ENCODE assay signal across 17 cellular contexts in genomic region chr20:25304025-25304549, GRCh38. TPM values are rescaled to one million over a fixed set of nuclear protein-coding genes. Genes with fewer than 3 reads are reported as not detected.
A peak's percentile ranks its signal among the peaks of the same experiment; 100 is the strongest.
DNase-seq lines count a peak whose midpoint lies in the region; ATAC-seq, FAIRE-seq and TF ChIP-seq lines count a peak whose summit lies in the region.
"Had no signal": no experiment of that assay in that cellular context is flagged by ENCODE, and none has a peak within 500 bp of the region (broad histone marks: within the 10 kb centered on the region; RNA-seq: fewer than 3 reads in every experiment).

No MANE protein-coding gene starts in this region.

- no peak; the same call in 1 of the 2 replicates for TF ChIP-seq POLR2A in A549 (IDR thresholded peaks at IDR 0.05; ENCODE audit: low read length)

- no peaks in the 10 kb centered on the region for H3K27me3 ChIP-seq in left ventricle myocardium inferior (ENCODE audit: low read depth)
- H3K27me3 ChIP-seq: BE2C had no signal

- no peak for TF ChIP-seq RAD21 in A549 (conservative IDR thresholded peaks at IDR 0.05 in 1 of 2, IDR thresholded peaks at IDR 0.05 in 1 of 2)

- peaks cover 23% of the 10 kb centered on the region for H3K36me3 ChIP-seq in left ventricle myocardium inferior
- no peaks in the 10 kb centered on the region for H3K36me3 ChIP-seq in mucosa of descending colon (ENCODE audit: low read depth)

- H3K9me3 Mint-ChIP-seq in activated CD4-positive, alpha-beta T cell treated with anti-CD3 and anti-CD28 coated beads for 36 hours (ENCODE audit: low read depth) = no peaks in the 10 kb centered on the region
- H3K9me3 Mint-ChIP-seq: CD4-positive, alpha-beta memory T cell; IgD-negative memory B cell had no signal

- WGBS in A549 (ENCODE audit: missing lambda C conversion rate) = 91% methylated on average over 10 of the region's 11 CpGs

- no peaks in the 10 kb centered on the region for H3K9me3 ChIP-seq in left ventricle myocardium inferior (replicated peaks)
- no peaks in the 10 kb centered on the region for H3K9me3 ChIP-seq in A549
- H3K9me3 ChIP-seq in mucosa of descending colon = no peaks in the 10 kb centered on the region
- H3K9me3 ChIP-seq: BE2C had no signal

- no peaks in the 10 kb centered on the region for H3K27me3 Mint-ChIP-seq in activated CD4-positive, alpha-beta T cell treated with anti-CD3 and anti-CD28 coated beads for 36 hours
- H3K27me3 Mint-ChIP-seq: CD4-positive, alpha-beta memory T cell; IgD-negative memory B cell had no signal

- intact Hi-C loops in Right ventricle myocardium inferior (cut with DNase I) = no loop called here
- intact Hi-C loops in left ventricle myocardium inferior (cut with micrococcal nuclease) = loop anchor here (10.0 kb wide), 1 partner anchor 91 kb away; the partner anchor contains the start of gene ABHD12
- intact Hi-C loops in mucosa of descending colon (cut with DNase I, micrococcal nuclease) = loop anchor here in 1 of 2 donors (10.0 kb wide), 1 partner anchor 91 kb away; the partner anchor contains the start of gene ABHD12
- intact Hi-C loops in activated CD4-positive, alpha-beta T cell treated with anti-CD3 and anti-CD28 coated beads for 36 hours (cut with DNase I, micrococcal nuclease) = no loop called here

- peaks cover 5% of the 10 kb centered on the region for H3K4me1 Mint-ChIP-seq in activated CD4-positive, alpha-beta T cell treated with anti-CD3 and anti-CD28 coated beads for 36 hours
- H3K4me1 Mint-ChIP-seq: CD4-positive, alpha-beta memory T cell had no signal

- POLR2A ChIA-PET in A549 (lab: Yijun Ruan, JAX) = no interaction called here
- POLR2A ChIA-PET in RWPE1 (lab: Yijun Ruan, JAX; ENCODE audit: low non-redundant PET) = no interaction called here
- POLR2A ChIA-PET in activated CD4-positive, alpha-beta T cell treated with anti-CD3 and anti-CD28 coated beads for 36 hours (lab: Charles Lee) = no interaction called here

- DNase-seq in Right ventricle myocardium inferior (ENCODE audit: missing footprints) = peak; percentile 43
- no peak for DNase-seq in left ventricle myocardium inferior
- no peak for DNase-seq in A549 (ENCODE audit: low read depth in 1 of 2, low spot score in 1 of 2)
- DNase-seq in RWPE1 (ENCODE audit: low spot score) = no peak
- DNase-seq in mucosa of descending colon = peak in 2 of 3 donors; percentile 15 to 33
- DNase-seq in DMS 273 (lab: John Stamatoyannopoulos, UW; ENCODE audit: unreplicated experiment) = no peak
- no peak for DNase-seq in D721Med (ENCODE audit: insufficient read length, low spot score)
- DNase-seq in activated CD4-positive, alpha-beta T cell treated with anti-CD3 and anti-CD28 coated beads for 36 hours = no peak
- DNase-seq: BE2C; CD4-positive, alpha-beta memory T cell; DND-41; GDM1; GM23248 had no signal

- H3K4me3 Mint-ChIP-seq in activated CD4-positive, alpha-beta T cell treated with anti-CD3 and anti-CD28 coated beads for 36 hours = no peak overlapping the region
- H3K4me3 Mint-ChIP-seq: IgD-negative memory B cell had no signal

- TF ChIP-seq EP300 in A549 (IDR thresholded peaks at IDR 0.05) = no peak

- H3K4me3 ChIP-seq in left ventricle myocardium inferior (no peak overlapping the region), A549 (no peak overlapping the region), mucosa of descending colon (no peak overlapping the region)
- H3K4me3 ChIP-seq: GM23248 had no signal

- no peak overlapping the region for H3K27ac Mint-ChIP-seq in activated CD4-positive, alpha-beta T cell treated with anti-CD3 and anti-CD28 coated beads for 36 hours

- TF ChIP-seq CTCF in left ventricle myocardium inferior (IDR thresholded peaks at IDR 0.05; ENCODE audit: borderline replicate concordance) = no peak
- no peak for TF ChIP-seq CTCF in A549 (IDR thresholded peaks at IDR 0.05)
- TF ChIP-seq CTCF in RWPE1 (conservative IDR thresholded peaks at IDR 0.05; ENCODE audit: low read depth) = no peak
- no peak for TF ChIP-seq CTCF in mucosa of descending colon (IDR thresholded peaks at IDR 0.05)
- TF ChIP-seq CTCF in D721Med (IDR thresholded peaks at IDR 0.05; ENCODE audit: insufficient read depth, missing control alignments) = no peak

- no peak overlapping the region for H3K27ac ChIP-seq in left ventricle myocardium inferior (replicated peaks)
- H3K27ac ChIP-seq in A549 = peak overlapping the region; percentile 20 to 48; a peak in 3 of 6 replicates
- H3K27ac ChIP-seq in RWPE1 = peak overlapping the region; percentile 43
- H3K27ac ChIP-seq: C4-2B, GM23248 had no signal

- ATAC-seq in Right ventricle myocardium inferior (no peak), A549 (no peak), mucosa of descending colon (no peak)
- ATAC-seq in activated CD4-positive, alpha-beta T cell treated with anti-CD3 and anti-CD28 coated beads for 36 hours = no peak

- H3K4me2 ChIP-seq in A549 = no peak overlapping the region

- CTCF ChIA-PET in A549 (lab: Yijun Ruan, JAX) (interaction anchor here (0.7 to 3.3 kb wide), 6 partner anchors 8 to 95 kb away, joined by 3 to 14 read pairs (median 6); no protein-coding TSS in a partner anchor), RWPE1 (lab: Yijun Ruan, JAX) (no interaction called here)
- CTCF ChIA-PET in activated CD4-positive, alpha-beta T cell treated with anti-CD3 and anti-CD28 coated beads for 36 hours (lab: Charles Lee) = no interaction called here

- peak; percentile 43 for FAIRE-seq in A549 (lab: Jason Lieb, UNC)
- FAIRE-seq in D721Med (lab: Jason Lieb, UNC) = no peak
- FAIRE-seq: A204.1, H54 had no signal

- H3K36me3 Mint-ChIP-seq in activated CD4-positive, alpha-beta T cell treated with anti-CD3 and anti-CD28 coated beads for 36 hours (ENCODE audit: low read depth) = peaks cover 4% of the 10 kb centered on the region
- H3K36me3 Mint-ChIP-seq: IgD-negative memory B cell had no signal

- H3K4me1 ChIP-seq in left ventricle myocardium inferior (peaks cover 16% of the 10 kb centered on the region), A549 (peaks cover 51% of the 10 kb centered on the region), mucosa of descending colon (ENCODE audit: low read depth) (peaks cover 6% of the 10 kb centered on the region)
- H3K4me1 ChIP-seq: BE2C had no signal

TF ChIP-seq in A549, 52 proteins besides CTCF, POLR2A, EP300 and RAD21:
- TF ChIP-seq MAZ (IDR thresholded peaks at IDR 0.05; ENCODE audit: borderline replicate concordance, low read depth, low read length) (no peak), MAX (IDR thresholded peaks at IDR 0.05) (no peak), HOXB13 (CRISPR knock-in tag; IDR thresholded peaks at IDR 0.05; ENCODE audit: low read depth) (no peak), CBX8 (IDR thresholded peaks at IDR 0.05) (no peak), ZNF302 (CRISPR knock-in tag; IDR thresholded peaks at IDR 0.05) (no peak), HDAC2 (IDR thresholded peaks at IDR 0.05) (no peak), USF2 (IDR thresholded peaks at IDR 0.05) (no peak), EHMT2 (IDR thresholded peaks at IDR 0.05; ENCODE audit: low read depth) (no peak)

RNA-seq across cellular contexts. Expression of gene PYGB, which starts 56.2 kb away (rescaled TPM):
- 174 TPM for total RNA-seq in Right ventricle myocardium inferior
- total RNA-seq in left ventricle myocardium inferior = 218 TPM
- 100 and 113 TPM in 2 replicates for polyA plus RNA-seq in A549 (2011; rRNA removed)
- 80.7 and 98.5 TPM in 2 replicates for polyA plus RNA-seq in A549 (2012; cell fraction: cytosol; rRNA removed)
- 252 and 288 TPM in 2 replicates for polyA plus RNA-seq in A549 (2012; cell fraction: nucleus; rRNA removed)
- polyA plus RNA-seq in A549 (2017; fragmentation: RNase III; extraction: RNeasy Plus Mini Kit Qiagen cat#74134 plus additional on column Dnase treatment) = 85.5 to 93.7 TPM (median 93.2 TPM) in 3 replicates
- polyA minus RNA-seq in A549 (2011; rRNA and poly(A)+ RNA removed) = 178 and 188 TPM in 2 replicates
- 100 to 1,000 TPM; 247 to 252 (median 247) TPM for total RNA-seq in mucosa of descending colon
- 10 to 100 TPM; 18.0 to 21.1 TPM for total RNA-seq in activated CD4-positive, alpha-beta T cell treated with anti-CD3 and anti-CD28 coated beads for 36 hours

Comparison
In these comparisons a context has a peak if more than half of its experiments do, and no peak if none do; other contexts are left out.
1. DNase-seq: peak in Right ventricle myocardium inferior (single experiment) and mucosa of descending colon (2 of 3); none in left ventricle myocardium inferior (single experiment), A549 (0 of 2), RWPE1 (single experiment), DMS 273 (single experiment), D721Med (single experiment) and activated CD4-positive, alpha-beta T cell treated with anti-CD3 and anti-CD28 coated beads for 36 hours (single experiment).